ENCODE assay signal across 9 cellular contexts in the genomic region with DNA sequence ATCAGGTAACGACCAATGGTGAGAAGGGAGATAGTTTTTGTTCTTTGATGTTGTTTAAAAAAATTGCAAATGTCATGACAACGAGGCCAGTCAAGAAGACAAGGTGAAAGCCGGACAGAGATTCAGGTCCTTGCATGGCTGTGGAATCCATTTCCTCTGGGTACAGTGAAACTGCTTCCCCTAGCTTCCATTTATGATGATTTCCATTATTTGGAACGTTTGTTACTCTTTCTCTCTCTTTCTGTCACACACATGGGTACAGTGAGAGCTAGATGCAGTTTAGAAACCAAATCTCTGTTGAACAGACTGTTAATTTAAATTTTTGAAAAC. TPM values are rescaled to one million over a fixed set of nuclear protein-coding genes. Genes with fewer than 3 reads are reported as not detected.
DNase-seq lines count a peak whose midpoint lies in the region; ATAC-seq and TF ChIP-seq lines count a peak whose summit lies in the region.
"Had no signal": no experiment of that assay in that cellular context is flagged by ENCODE, and none has a peak within 500 bp of the region (broad histone marks: within the 10 kb centered on the region; RNA-seq: fewer than 3 reads in every experiment).

No MANE protein-coding gene starts in this region.

- H3K27ac Mint-ChIP-seq in endothelial cell (ENCODE audit: unreplicated experiment): peak overlapping the region; percentile 100
- H3K27ac Mint-ChIP-seq: natural killer cell treated with Interleukin-12 subunit alpha and Interleukin-12 subunit beta and Interleukin-15 and Interleukin-18, amount 100 ng/mL, for 72 hours had no signal

- no peak overlapping the region for H3K4me3 ChIP-seq in BLaER1
- peak overlapping the region; percentile 52 for H3K4me3 ChIP-seq in osteoblast (ENCODE audit: insufficient read depth, low read length)

- no peaks in the 10 kb centered on the region for H4K20me1 ChIP-seq in BLaER1
- no peaks in the 10 kb centered on the region for H4K20me1 ChIP-seq in osteoblast (ENCODE audit: insufficient read depth, low read length)

- peaks cover 17% of the 10 kb centered on the region for H3K27me3 ChIP-seq in BLaER1
- peaks cover 2% of the 10 kb centered on the region for H3K27me3 ChIP-seq in osteoblast (ENCODE audit: insufficient read depth, low read length)

- H3K36me3 Mint-ChIP-seq in endothelial cell (ENCODE audit: low read depth, unreplicated experiment): peaks cover 8% of the 10 kb centered on the region
- H3K36me3 Mint-ChIP-seq: natural killer cell treated with Interleukin-12 subunit alpha and Interleukin-12 subunit beta and Interleukin-15 and Interleukin-18, amount 100 ng/mL, for 72 hours had no signal

- H3K27ac ChIP-seq in BLaER1 (no peak overlapping the region), osteoblast (ENCODE audit: low read depth, low read length) (no peak overlapping the region)

- no peaks in the 10 kb centered on the region for H3K79me2 ChIP-seq in osteoblast (ENCODE audit: insufficient read depth, low read length)

- no peaks in the 10 kb centered on the region for H3K9me3 ChIP-seq in BLaER1
- no peaks in the 10 kb centered on the region for H3K9me3 ChIP-seq in osteoblast (ENCODE audit: low read depth, low read length)

- peak overlapping the region; percentile 80 for H2AFZ ChIP-seq in osteoblast (ENCODE audit: low read length)

- H3K36me3 ChIP-seq in BLaER1 (no peaks in the 10 kb centered on the region), osteoblast (ENCODE audit: insufficient read depth, low read length) (no peaks in the 10 kb centered on the region)

- no peak for TF ChIP-seq CTCF in endothelial cell (IDR thresholded peaks at IDR 0.05; ENCODE audit: unreplicated experiment)
- no peak for TF ChIP-seq CTCF in osteoblast (IDR thresholded peaks at IDR 0.05; ENCODE audit: extremely low read depth, low read depth, low read length)

- H3K4me1 ChIP-seq in BLaER1 (peaks cover 7% of the 10 kb centered on the region), osteoblast (ENCODE audit: insufficient read depth, low read length) (peaks cover 7% of the 10 kb centered on the region)

- H3K9ac ChIP-seq in BLaER1: no peak overlapping the region

- H3K4me3 Mint-ChIP-seq in endothelial cell (ENCODE audit: unreplicated experiment): peak overlapping the region; percentile 93
- H3K4me3 Mint-ChIP-seq: natural killer cell treated with Interleukin-12 subunit alpha and Interleukin-12 subunit beta and Interleukin-15 and Interleukin-18, amount 100 ng/mL, for 72 hours had no signal

- peaks cover 30% of the 10 kb centered on the region for H3K4me1 Mint-ChIP-seq in endothelial cell (ENCODE audit: unreplicated experiment)

- H3K27me3 Mint-ChIP-seq in endothelial cell (ENCODE audit: unreplicated experiment): peaks cover 7% of the 10 kb centered on the region

- DNase-seq in NCI-H146 (lab: John Stamatoyannopoulos, UW): peak; percentile 78
- DNase-seq in endothelial cell (ENCODE audit: low spot score): no peak
- no peak for DNase-seq in osteoblast (ENCODE audit: insufficient read length, low spot score, missing footprints)
- DNase-seq in NCI-H446 (lab: John Stamatoyannopoulos, UW): no peak

- ATAC-seq in HG03469 (IDR thresholded peaks at IDR 0.05; ENCODE audit: unreplicated experiment) (no peak), GM19397 (IDR thresholded peaks at IDR 0.05; ENCODE audit: unreplicated experiment) (no peak), HG02623 (IDR thresholded peaks at IDR 0.05; ENCODE audit: unreplicated experiment) (no peak)
- ATAC-seq: natural killer cell treated with Interleukin-12 subunit alpha and Interleukin-12 subunit beta and Interleukin-15 and Interleukin-18, amount 100 ng/mL, for 72 hours had no signal

- H3K4me2 ChIP-seq in BLaER1 (peak overlapping the region; percentile 39; the same call in 1 of the 2 replicates), osteoblast (ENCODE audit: insufficient read depth, low read length) (peak overlapping the region; percentile 67)

- no peaks in the 10 kb centered on the region for H3K9me3 Mint-ChIP-seq in endothelial cell (ENCODE audit: unreplicated experiment)
- H3K9me3 Mint-ChIP-seq: natural killer cell treated with Interleukin-12 subunit alpha and Interleukin-12 subunit beta and Interleukin-15 and Interleukin-18, amount 100 ng/mL, for 72 hours had no signal

RNA-seq across cellular contexts. Expression of gene EPCAM, which starts 23.6 kb away (rescaled TPM):
- total RNA-seq in endothelial cell (ENCODE audit: unreplicated experiment): 54.6 TPM
- under 0.01 TPM in 1 of 2 replicates, not detected in the other for total RNA-seq in osteoblast

RNA-seq across cellular contexts. Expression of gene MSH2, which starts 57.4 kb away (rescaled TPM):
- total RNA-seq in endothelial cell (ENCODE audit: unreplicated experiment) (56.5 TPM), osteoblast (14.5 and 16.5 TPM in 2 replicates)

Comparison
In these comparisons a context has a peak if more than half of its experiments do, and no peak if none do; other contexts are left out.
1. RNA of gene EPCAM, which starts 23.6 kb away (total RNA-seq): 54.6 TPM in endothelial cell (single experiment); under 0.01 TPM in osteoblast; every median in the first group is over 10 times any median in the second.